1 cellular context compared by ENCODE assay signal in genomic region chr2:23464156-23464555, GRCh38.
TF ChIP-seq lines count a peak whose summit lies in the region.

No MANE protein-coding gene starts in this region.

TF ChIP-seq in SK-N-SH treated with all-trans-retinoic acid at 6 μM for 48 hours, 23 proteins besides CTCF, POLR2A, EP300 and RAD21 (continued from another document):
- TF ChIP-seq, protein P1, sequence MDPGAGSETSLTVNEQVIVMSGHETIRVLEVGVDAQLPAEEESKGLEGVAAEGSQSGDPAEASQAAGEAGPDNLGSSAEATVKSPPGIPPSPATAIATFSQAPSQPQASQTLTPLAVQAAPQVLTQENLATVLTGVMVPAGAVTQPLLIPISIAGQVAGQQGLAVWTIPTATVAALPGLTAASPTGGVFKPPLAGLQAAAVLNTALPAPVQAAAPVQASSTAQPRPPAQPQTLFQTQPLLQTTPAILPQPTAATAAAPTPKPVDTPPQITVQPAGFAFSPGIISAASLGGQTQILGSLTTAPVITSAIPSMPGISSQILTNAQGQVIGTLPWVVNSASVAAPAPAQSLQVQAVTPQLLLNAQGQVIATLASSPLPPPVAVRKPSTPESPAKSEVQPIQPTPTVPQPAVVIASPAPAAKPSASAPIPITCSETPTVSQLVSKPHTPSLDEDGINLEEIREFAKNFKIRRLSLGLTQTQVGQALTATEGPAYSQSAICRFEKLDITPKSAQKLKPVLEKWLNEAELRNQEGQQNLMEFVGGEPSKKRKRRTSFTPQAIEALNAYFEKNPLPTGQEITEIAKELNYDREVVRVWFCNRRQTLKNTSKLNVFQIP (CRISPR knock-in tag; IDR thresholded peaks at IDR 0.05; ENCODE audit: borderline replicate concordance, low read depth): no peak
- no peak for TF ChIP-seq CREB5 (CRISPR knock-in tag; IDR thresholded peaks at IDR 0.05; ENCODE audit: low read depth)
- TF ChIP-seq ESRRG (CRISPR knock-in tag; IDR thresholded peaks at IDR 0.05): no peak
TF ChIP-seq in SK-N-SH treated with all-trans-retinoic acid at 6 μM for 48 hours: peak in this region for 0.
